Comparison of ENCODE assay signal across 3 cellular contexts in the genomic region with DNA sequence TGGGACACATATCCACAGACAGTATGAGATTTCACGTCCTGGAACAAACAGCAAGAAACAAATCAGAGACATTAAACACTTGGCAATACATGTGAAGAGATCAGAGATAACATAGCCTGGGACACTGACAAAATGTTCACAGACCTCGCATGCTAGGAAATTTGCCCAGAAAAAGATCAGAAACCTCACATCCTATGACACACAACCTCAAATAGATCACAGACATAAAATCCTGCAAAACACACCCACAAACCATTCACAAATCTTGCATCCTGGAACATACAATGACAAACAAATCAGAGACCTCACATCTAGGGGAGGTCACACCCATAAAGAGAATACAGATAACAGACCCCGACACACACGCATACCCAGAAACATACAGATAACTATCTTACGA.
TF ChIP-seq lines count a peak whose summit lies in the region.

No MANE protein-coding gene starts in this region.

TF ChIP-seq in SK-N-SH, 30 proteins besides CTCF, POLR2A, EP300 and RAD21 (continued from another document):
- TF ChIP-seq ZBTB33 (IDR thresholded peaks at IDR 0.05; ENCODE audit: borderline replicate concordance, low read depth), result no peak

TF ChIP-seq in SK-N-SH treated with all-trans-retinoic acid at 6 μM for 48 hours, 23 proteins besides CTCF, POLR2A, EP300 and RAD21 (continued from another document):
- TF ChIP-seq, protein P1, sequence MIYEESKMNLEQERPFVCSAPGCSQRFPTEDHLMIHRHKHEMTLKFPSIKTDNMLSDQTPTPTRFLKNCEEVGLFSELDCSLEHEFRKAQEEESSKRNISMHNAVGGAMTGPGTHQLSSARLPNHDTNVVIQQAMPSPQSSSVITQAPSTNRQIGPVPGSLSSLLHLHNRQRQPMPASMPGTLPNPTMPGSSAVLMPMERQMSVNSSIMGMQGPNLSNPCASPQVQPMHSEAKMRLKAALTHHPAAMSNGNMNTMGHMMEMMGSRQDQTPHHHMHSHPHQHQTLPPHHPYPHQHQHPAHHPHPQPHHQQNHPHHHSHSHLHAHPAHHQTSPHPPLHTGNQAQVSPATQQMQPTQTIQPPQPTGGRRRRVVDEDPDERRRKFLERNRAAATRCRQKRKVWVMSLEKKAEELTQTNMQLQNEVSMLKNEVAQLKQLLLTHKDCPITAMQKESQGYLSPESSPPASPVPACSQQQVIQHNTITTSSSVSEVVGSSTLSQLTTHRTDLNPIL (CRISPR knock-in tag; IDR thresholded peaks at IDR 0.05; ENCODE audit: low read depth), result no peak
- TF ChIP-seq TSHZ2 (CRISPR knock-in tag; IDR thresholded peaks at IDR 0.05), result no peak
- TF ChIP-seq ZNF565 (CRISPR knock-in tag; conservative IDR thresholded peaks at IDR 0.05; ENCODE audit: low read depth), result no peak
- no peak for TF ChIP-seq POU6F1 (CRISPR knock-in tag; IDR thresholded peaks at IDR 0.05; ENCODE audit: borderline replicate concordance, low read depth)
- no peak for TF ChIP-seq OSR1 (CRISPR knock-in tag; IDR thresholded peaks at IDR 0.05)
- TF ChIP-seq PPARA (CRISPR knock-in tag; IDR thresholded peaks at IDR 0.05; ENCODE audit: borderline replicate concordance), result no peak
- TF ChIP-seq ZNF70 (CRISPR knock-in tag; IDR thresholded peaks at IDR 0.05), result no peak
TF ChIP-seq in SK-N-SH treated with all-trans-retinoic acid at 6 μM for 48 hours: peak in this region for 0.

TF ChIP-seq in GM23338, 12 proteins besides CTCF, POLR2A, EP300 and RAD21 (continued from another document):
- no peak for TF ChIP-seq REST (IDR thresholded peaks at IDR 0.05; ENCODE audit: unreplicated experiment)
- TF ChIP-seq JUNB (IDR thresholded peaks at IDR 0.05; ENCODE audit: unreplicated experiment), result no peak
- no peak for TF ChIP-seq EZH2phosphoT487 (IDR thresholded peaks at IDR 0.05; ENCODE audit: unreplicated experiment)
- no peak for TF ChIP-seq STAT1 (IDR thresholded peaks at IDR 0.05; ENCODE audit: unreplicated experiment)
- TF ChIP-seq NANOG (IDR thresholded peaks at IDR 0.05; ENCODE audit: borderline replicate concordance), result no peak
- no peak for TF ChIP-seq EZH2 (IDR thresholded peaks at IDR 0.05; ENCODE audit: low read depth, unreplicated experiment)
- TF ChIP-seq, protein P2, sequence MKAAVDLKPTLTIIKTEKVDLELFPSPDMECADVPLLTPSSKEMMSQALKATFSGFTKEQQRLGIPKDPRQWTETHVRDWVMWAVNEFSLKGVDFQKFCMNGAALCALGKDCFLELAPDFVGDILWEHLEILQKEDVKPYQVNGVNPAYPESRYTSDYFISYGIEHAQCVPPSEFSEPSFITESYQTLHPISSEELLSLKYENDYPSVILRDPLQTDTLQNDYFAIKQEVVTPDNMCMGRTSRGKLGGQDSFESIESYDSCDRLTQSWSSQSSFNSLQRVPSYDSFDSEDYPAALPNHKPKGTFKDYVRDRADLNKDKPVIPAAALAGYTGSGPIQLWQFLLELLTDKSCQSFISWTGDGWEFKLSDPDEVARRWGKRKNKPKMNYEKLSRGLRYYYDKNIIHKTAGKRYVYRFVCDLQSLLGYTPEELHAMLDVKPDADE (IDR thresholded peaks at IDR 0.05), result no peak
- no peak for TF ChIP-seq POLR2AphosphoS5 (IDR thresholded peaks at IDR 0.05; ENCODE audit: low read depth)
- TF ChIP-seq ZNF331 (CRISPR knock-in tag; IDR thresholded peaks at IDR 0.05; ENCODE audit: low read depth), result no peak
- no peak for TF ChIP-seq CREB1 (CRISPR knock-in tag; IDR thresholded peaks at IDR 0.05; ENCODE audit: low read depth)
- TF ChIP-seq, protein P3, sequence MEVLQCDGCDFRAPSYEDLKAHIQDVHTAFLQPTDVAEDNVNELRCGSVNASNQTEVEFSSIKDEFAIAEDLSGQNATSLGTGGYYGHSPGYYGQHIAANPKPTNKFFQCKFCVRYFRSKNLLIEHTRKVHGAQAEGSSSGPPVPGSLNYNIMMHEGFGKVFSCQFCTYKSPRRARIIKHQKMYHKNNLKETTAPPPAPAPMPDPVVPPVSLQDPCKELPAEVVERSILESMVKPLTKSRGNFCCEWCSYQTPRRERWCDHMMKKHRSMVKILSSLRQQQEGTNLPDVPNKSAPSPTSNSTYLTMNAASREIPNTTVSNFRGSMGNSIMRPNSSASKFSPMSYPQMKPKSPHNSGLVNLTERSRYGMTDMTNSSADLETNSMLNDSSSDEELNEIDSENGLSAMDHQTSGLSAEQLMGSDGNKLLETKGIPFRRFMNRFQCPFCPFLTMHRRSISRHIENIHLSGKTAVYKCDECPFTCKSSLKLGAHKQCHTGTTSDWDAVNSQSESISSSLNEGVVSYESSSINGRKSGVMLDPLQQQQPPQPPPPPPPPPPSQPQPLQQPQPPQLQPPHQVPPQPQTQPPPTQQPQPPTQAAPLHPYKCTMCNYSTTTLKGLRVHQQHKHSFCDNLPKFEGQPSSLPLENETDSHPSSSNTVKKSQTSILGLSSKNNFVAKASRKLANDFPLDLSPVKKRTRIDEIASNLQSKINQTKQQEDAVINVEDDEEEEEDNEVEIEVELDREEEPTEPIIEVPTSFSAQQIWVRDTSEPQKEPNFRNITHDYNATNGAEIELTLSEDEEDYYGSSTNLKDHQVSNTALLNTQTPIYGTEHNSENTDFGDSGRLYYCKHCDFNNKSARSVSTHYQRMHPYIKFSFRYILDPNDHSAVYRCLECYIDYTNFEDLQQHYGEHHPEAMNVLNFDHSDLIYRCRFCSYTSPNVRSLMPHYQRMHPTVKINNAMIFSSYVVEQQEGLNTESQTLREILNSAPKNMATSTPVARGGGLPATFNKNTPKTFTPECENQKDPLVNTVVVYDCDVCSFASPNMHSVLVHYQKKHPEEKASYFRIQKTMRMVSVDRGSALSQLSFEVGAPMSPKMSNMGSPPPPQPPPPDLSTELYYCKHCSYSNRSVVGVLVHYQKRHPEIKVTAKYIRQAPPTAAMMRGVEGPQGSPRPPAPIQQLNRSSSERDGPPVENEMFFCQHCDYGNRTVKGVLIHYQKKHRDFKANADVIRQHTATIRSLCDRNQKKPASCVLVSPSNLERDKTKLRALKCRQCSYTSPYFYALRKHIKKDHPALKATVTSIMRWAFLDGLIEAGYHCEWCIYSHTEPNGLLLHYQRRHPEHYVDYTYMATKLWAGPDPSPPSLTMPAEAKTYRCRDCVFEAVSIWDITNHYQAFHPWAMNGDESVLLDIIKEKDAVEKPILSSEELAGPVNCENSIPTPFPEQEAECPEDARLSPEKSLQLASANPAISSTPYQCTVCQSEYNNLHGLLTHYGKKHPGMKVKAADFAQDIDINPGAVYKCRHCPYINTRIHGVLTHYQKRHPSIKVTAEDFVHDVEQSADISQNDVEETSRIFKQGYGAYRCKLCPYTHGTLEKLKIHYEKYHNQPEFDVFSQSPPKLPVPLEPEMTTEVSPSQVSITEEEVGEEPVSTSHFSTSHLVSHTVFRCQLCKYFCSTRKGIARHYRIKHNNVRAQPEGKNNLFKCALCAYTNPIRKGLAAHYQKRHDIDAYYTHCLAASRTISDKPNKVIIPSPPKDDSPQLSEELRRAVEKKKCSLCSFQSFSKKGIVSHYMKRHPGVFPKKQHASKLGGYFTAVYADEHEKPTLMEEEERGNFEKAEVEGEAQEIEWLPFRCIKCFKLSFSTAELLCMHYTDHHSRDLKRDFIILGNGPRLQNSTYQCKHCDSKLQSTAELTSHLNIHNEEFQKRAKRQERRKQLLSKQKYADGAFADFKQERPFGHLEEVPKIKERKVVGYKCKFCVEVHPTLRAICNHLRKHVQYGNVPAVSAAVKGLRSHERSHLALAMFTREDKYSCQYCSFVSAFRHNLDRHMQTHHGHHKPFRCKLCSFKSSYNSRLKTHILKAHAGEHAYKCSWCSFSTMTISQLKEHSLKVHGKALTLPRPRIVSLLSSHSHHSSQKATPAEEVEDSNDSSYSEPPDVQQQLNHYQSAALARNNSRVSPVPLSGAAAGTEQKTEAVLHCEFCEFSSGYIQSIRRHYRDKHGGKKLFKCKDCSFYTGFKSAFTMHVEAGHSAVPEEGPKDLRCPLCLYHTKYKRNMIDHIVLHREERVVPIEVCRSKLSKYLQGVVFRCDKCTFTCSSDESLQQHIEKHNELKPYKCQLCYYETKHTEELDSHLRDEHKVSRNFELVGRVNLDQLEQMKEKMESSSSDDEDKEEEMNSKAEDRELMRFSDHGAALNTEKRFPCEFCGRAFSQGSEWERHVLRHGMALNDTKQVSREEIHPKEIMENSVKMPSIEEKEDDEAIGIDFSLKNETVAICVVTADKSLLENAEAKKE (CRISPR knock-in tag; IDR thresholded peaks at IDR 0.05), result no peak
